Comparison of ENCODE assay signal across 10 cellular contexts in genomic region chr7:90173127-90173844, GRCh38. TPM values are rescaled to one million over a fixed set of nuclear protein-coding genes. Genes with fewer than 3 reads are reported as not detected.
A peak's percentile ranks its signal among the peaks of the same experiment; 100 is the strongest.
DNase-seq lines count a peak whose midpoint lies in the region; ATAC-seq and FAIRE-seq lines count a peak whose summit lies in the region.
"Had no signal": no experiment of that assay in that cellular context is flagged by ENCODE, and none has a peak within 500 bp of the region (broad histone marks: within the 10 kb centered on the region; RNA-seq: fewer than 3 reads in every experiment).

No MANE protein-coding gene starts in this region.

- peaks cover 15% of the 10 kb centered on the region for H3K4me1 Mint-ChIP-seq in stimulated activated effector memory CD8-positive, alpha-beta T cell treated with anti-CD3 and anti-CD28 coated beads, Interleukin-12 subunit alpha, Interleukin-12 subunit beta, amount 100 ng/mL, for 72 hours
- peaks cover 15% of the 10 kb centered on the region for H3K4me1 Mint-ChIP-seq in activated CD4-positive, alpha-beta memory T cell treated with anti-CD3 and anti-CD28 coated beads, Interleukin-2, amount 10 ng/mL, durations not matched to agents 7 days and 5 days

- peaks cover 3% of the 10 kb centered on the region for H3K9me3 Mint-ChIP-seq in stimulated activated effector memory CD8-positive, alpha-beta T cell treated with anti-CD3 and anti-CD28 coated beads, Interleukin-12 subunit alpha, Interleukin-12 subunit beta, amount 100 ng/mL, for 72 hours
- H3K9me3 Mint-ChIP-seq in activated CD4-positive, alpha-beta memory T cell treated with anti-CD3 and anti-CD28 coated beads, Interleukin-2, amount 10 ng/mL, durations not matched to agents 7 days and 5 days = no peaks in the 10 kb centered on the region

- POLR2A ChIA-PET in activated CD4-positive, alpha-beta memory T cell treated with anti-CD3 and anti-CD28 coated beads, Interleukin-2, amount 10 ng/mL, durations not matched to agents 7 days and 5 days (lab: Charles Lee) = no interaction called here

- FAIRE-seq in GM19239 (lab: Jason Lieb, UNC) = peak; percentile 97

- peak overlapping the region; percentile 39 for H3K4me3 Mint-ChIP-seq in stimulated activated effector memory CD8-positive, alpha-beta T cell treated with anti-CD3 and anti-CD28 coated beads, Interleukin-12 subunit alpha, Interleukin-12 subunit beta, amount 100 ng/mL, for 72 hours
- H3K4me3 Mint-ChIP-seq in activated CD4-positive, alpha-beta memory T cell treated with anti-CD3 and anti-CD28 coated beads, Interleukin-2, amount 10 ng/mL, durations not matched to agents 7 days and 5 days = no peak overlapping the region

- peaks cover 17% of the 10 kb centered on the region for H3K27me3 Mint-ChIP-seq in activated CD4-positive, alpha-beta memory T cell treated with anti-CD3 and anti-CD28 coated beads, Interleukin-2, amount 10 ng/mL, durations not matched to agents 7 days and 5 days

- H3K27ac Mint-ChIP-seq in stimulated activated effector memory CD8-positive, alpha-beta T cell treated with anti-CD3 and anti-CD28 coated beads, Interleukin-12 subunit alpha, Interleukin-12 subunit beta, amount 100 ng/mL, for 72 hours = peak overlapping the region; percentile 72
- no peak overlapping the region for H3K27ac Mint-ChIP-seq in activated CD4-positive, alpha-beta memory T cell treated with anti-CD3 and anti-CD28 coated beads, Interleukin-2, amount 10 ng/mL, durations not matched to agents 7 days and 5 days

- DNase-seq in GM19239 (ENCODE audit: insufficient read length, low spot score) (peak; percentile 13), MV-4-11 (lab: John Stamatoyannopoulos, UW) (peak; percentile 21), NCI-H82 treated with DMSO at 0.1 percent for 48 hours (lab: John Stamatoyannopoulos, UW; ENCODE audit: unreplicated experiment) (no peak)
- no peak for DNase-seq in stimulated activated effector memory CD8-positive, alpha-beta T cell treated with anti-CD3 and anti-CD28 coated beads, Interleukin-12 subunit alpha, Interleukin-12 subunit beta, amount 100 ng/mL, for 72 hours (ENCODE audit: low spot score in 2 of 2)
- no peak for DNase-seq in activated CD4-positive, alpha-beta memory T cell treated with anti-CD3 and anti-CD28 coated beads, Interleukin-2, amount 10 ng/mL, durations not matched to agents 7 days and 5 days
- DNase-seq in central memory CD4-positive, alpha-beta T cell = no peak
- DNase-seq: anterior cingulate cortex, SHP77, uterus had no signal

- ATAC-seq in HG02840 (IDR thresholded peaks at IDR 0.05; ENCODE audit: low FRiP score, unreplicated experiment) = peak; percentile 96
- ATAC-seq in stimulated activated effector memory CD8-positive, alpha-beta T cell treated with anti-CD3 and anti-CD28 coated beads, Interleukin-12 subunit alpha, Interleukin-12 subunit beta, amount 100 ng/mL, for 72 hours = peak; percentile 88

- no peaks in the 10 kb centered on the region for H3K36me3 Mint-ChIP-seq in stimulated activated effector memory CD8-positive, alpha-beta T cell treated with anti-CD3 and anti-CD28 coated beads, Interleukin-12 subunit alpha, Interleukin-12 subunit beta, amount 100 ng/mL, for 72 hours
- H3K36me3 Mint-ChIP-seq in activated CD4-positive, alpha-beta memory T cell treated with anti-CD3 and anti-CD28 coated beads, Interleukin-2, amount 10 ng/mL, durations not matched to agents 7 days and 5 days (ENCODE audit: low read depth) = peaks cover 2% of the 10 kb centered on the region

- CTCF ChIA-PET in activated CD4-positive, alpha-beta memory T cell treated with anti-CD3 and anti-CD28 coated beads, Interleukin-2, amount 10 ng/mL, durations not matched to agents 7 days and 5 days (lab: Charles Lee) = interaction anchor here (1.5 kb wide), 1 partner anchor 19 kb away, joined by 4 read pairs; the partner anchor contains the start of gene STEAP1

RNA-seq across cellular contexts. Expression of gene STEAP1, which starts 19.0 kb away (rescaled TPM):
- under 1 TPM; 0.25 to 0.53 TPM for total RNA-seq in activated CD4-positive, alpha-beta memory T cell treated with anti-CD3 and anti-CD28 coated beads, Interleukin-2, amount 10 ng/mL, durations not matched to agents 7 days and 5 days

RNA-seq across cellular contexts. Expression of gene STEAP2, which starts 38.3 kb away (rescaled TPM):
- under 1 TPM in 1 of 2 experiments, not detected in 1; 0.05 TPM for total RNA-seq in activated CD4-positive, alpha-beta memory T cell treated with anti-CD3 and anti-CD28 coated beads, Interleukin-2, amount 10 ng/mL, durations not matched to agents 7 days and 5 days

Comparison
In these comparisons a context has a peak if more than half of its experiments do, and no peak if none do; other contexts are left out.
1. DNase-seq: peak in GM19239 (single experiment) and MV-4-11 (single experiment); none in stimulated activated effector memory CD8-positive, alpha-beta T cell treated with anti-CD3 and anti-CD28 coated beads, Interleukin-12 subunit alpha, Interleukin-12 subunit beta, amount 100 ng/mL, for 72 hours (0 of 2), activated CD4-positive, alpha-beta memory T cell treated with anti-CD3 and anti-CD28 coated beads, Interleukin-2, amount 10 ng/mL, durations not matched to agents 7 days and 5 days (single experiment), NCI-H82 treated with DMSO at 0.1 percent for 48 hours (single experiment) and central memory CD4-positive, alpha-beta T cell (single experiment).